1 cellular context compared by ENCODE assay signal in the genomic region with DNA sequence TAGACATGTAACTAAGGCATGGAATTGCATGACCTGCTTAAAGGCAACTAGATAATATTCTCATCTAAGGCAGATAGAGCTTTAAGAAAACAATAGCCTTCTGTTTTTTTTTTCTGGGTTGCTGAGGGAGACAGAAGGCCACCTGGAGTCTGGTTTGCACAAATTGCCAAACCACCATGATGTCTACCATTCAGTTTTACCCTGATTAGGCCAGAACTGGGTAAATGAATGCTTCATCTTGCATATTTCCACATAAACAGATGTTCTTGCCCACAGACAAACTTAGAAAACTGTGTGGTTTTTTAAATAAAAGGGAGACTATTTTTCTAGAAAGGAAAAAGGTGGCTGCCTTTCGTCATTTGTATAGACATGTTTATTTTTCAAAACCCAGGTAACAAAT.
TF ChIP-seq lines count a peak whose summit lies in the region.

No MANE protein-coding gene starts in this region.

TF ChIP-seq in GM23338, 12 proteins besides CTCF, POLR2A, EP300 and RAD21 (continued from another document):
- TF ChIP-seq EZH2 (IDR thresholded peaks at IDR 0.05; ENCODE audit: low read depth, unreplicated experiment) (no peak), POLR2AphosphoS5 (IDR thresholded peaks at IDR 0.05; ENCODE audit: low read depth) (no peak)
- TF ChIP-seq, protein P1, sequence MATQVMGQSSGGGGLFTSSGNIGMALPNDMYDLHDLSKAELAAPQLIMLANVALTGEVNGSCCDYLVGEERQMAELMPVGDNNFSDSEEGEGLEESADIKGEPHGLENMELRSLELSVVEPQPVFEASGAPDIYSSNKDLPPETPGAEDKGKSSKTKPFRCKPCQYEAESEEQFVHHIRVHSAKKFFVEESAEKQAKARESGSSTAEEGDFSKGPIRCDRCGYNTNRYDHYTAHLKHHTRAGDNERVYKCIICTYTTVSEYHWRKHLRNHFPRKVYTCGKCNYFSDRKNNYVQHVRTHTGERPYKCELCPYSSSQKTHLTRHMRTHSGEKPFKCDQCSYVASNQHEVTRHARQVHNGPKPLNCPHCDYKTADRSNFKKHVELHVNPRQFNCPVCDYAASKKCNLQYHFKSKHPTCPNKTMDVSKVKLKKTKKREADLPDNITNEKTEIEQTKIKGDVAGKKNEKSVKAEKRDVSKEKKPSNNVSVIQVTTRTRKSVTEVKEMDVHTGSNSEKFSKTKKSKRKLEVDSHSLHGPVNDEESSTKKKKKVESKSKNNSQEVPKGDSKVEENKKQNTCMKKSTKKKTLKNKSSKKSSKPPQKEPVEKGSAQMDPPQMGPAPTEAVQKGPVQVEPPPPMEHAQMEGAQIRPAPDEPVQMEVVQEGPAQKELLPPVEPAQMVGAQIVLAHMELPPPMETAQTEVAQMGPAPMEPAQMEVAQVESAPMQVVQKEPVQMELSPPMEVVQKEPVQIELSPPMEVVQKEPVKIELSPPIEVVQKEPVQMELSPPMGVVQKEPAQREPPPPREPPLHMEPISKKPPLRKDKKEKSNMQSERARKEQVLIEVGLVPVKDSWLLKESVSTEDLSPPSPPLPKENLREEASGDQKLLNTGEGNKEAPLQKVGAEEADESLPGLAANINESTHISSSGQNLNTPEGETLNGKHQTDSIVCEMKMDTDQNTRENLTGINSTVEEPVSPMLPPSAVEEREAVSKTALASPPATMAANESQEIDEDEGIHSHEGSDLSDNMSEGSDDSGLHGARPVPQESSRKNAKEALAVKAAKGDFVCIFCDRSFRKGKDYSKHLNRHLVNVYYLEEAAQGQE (IDR thresholded peaks at IDR 0.05; ENCODE audit: unreplicated experiment), result no peak
